9 cellular contexts compared by ENCODE assay signal in genomic region chr9:133120343-133121199, GRCh38. TPM values are rescaled to one million over a fixed set of nuclear protein-coding genes. Genes with fewer than 3 reads are reported as not detected.
A peak's percentile ranks its signal among the peaks of the same experiment; 100 is the strongest.
DNase-seq lines count a peak whose midpoint lies in the region; ATAC-seq, FAIRE-seq and TF ChIP-seq lines count a peak whose summit lies in the region.
"Had no signal": no experiment of that assay in that cellular context is flagged by ENCODE, and none has a peak within 500 bp of the region (broad histone marks: within the 10 kb centered on the region; RNA-seq: fewer than 3 reads in every experiment).

No MANE protein-coding gene starts in this region.

- no peaks in the 10 kb centered on the region for H3K27me3 Mint-ChIP-seq in activated CD8-positive, alpha-beta T cell treated with anti-CD3 and anti-CD28 coated beads for 36 hours

- no peak for FAIRE-seq in small intestine (lab: Jason Lieb, UNC)
- FAIRE-seq: A204.1 had no signal

- intact Hi-C loops in activated CD8-positive, alpha-beta T cell treated with anti-CD3 and anti-CD28 coated beads for 36 hours (cut with micrococcal nuclease), result no loop called here

- H3K4me3 ChIP-seq in hepatocyte (peak overlapping the region; percentile 87), small intestine (ENCODE audit: low read depth in 1 of 2, low read length in 2 of 2) (peak overlapping the region; percentile 55 to 85)

- H3K9me3 Mint-ChIP-seq in activated CD8-positive, alpha-beta T cell treated with anti-CD3 and anti-CD28 coated beads for 36 hours, result no peaks in the 10 kb centered on the region

- H3K27ac ChIP-seq in hepatocyte (peak overlapping the region; percentile 83), small intestine (ENCODE audit: low read depth in 1 of 2, low read length in 1 of 2) (peak overlapping the region; percentile 87 to 90)

- H3K4me1 Mint-ChIP-seq in activated CD8-positive, alpha-beta T cell treated with anti-CD3 and anti-CD28 coated beads for 36 hours (ENCODE audit: low read depth), result peaks cover 68% of the 10 kb centered on the region

- peak overlapping the region; percentile 66 for H3K27ac Mint-ChIP-seq in activated CD8-positive, alpha-beta T cell treated with anti-CD3 and anti-CD28 coated beads for 36 hours

- CTCF ChIA-PET in activated CD8-positive, alpha-beta T cell treated with anti-CD3 and anti-CD28 coated beads for 36 hours (lab: Charles Lee), result interaction anchor here (22.4 kb wide), 1 partner anchor 26 kb away, joined by 376 read pairs; no protein-coding TSS in a partner anchor

- H3K79me2 ChIP-seq in hepatocyte, result peaks cover 45% of the 10 kb centered on the region

- POLR2A ChIA-PET in activated CD8-positive, alpha-beta T cell treated with anti-CD3 and anti-CD28 coated beads for 36 hours (lab: Charles Lee), result interaction anchor here (1.0 to 2.8 kb wide), 4 partner anchors 10 to 14 kb away, joined by 4 to 9 read pairs (median 6); no protein-coding TSS in a partner anchor

- H3K4me1 ChIP-seq in hepatocyte (ENCODE audit: insufficient read depth) (peaks cover 42% of the 10 kb centered on the region), small intestine (ENCODE audit: control insufficient read depth in 2 of 2, insufficient read depth in 1 of 2, low read depth in 1 of 2, low read length in 1 of 2) (peaks cover 19 to 22% of the 10 kb centered on the region in 2 donors)

- no peaks in the 10 kb centered on the region for H3K9me3 ChIP-seq in hepatocyte (ENCODE audit: low read depth)
- no peaks in the 10 kb centered on the region for H3K9me3 ChIP-seq in small intestine (ENCODE audit: control insufficient read depth, low read depth)

- TF ChIP-seq CTCF in activated CD8-positive, alpha-beta T cell treated with anti-CD3 and anti-CD28 coated beads for 36 hours (IDR thresholded peaks at IDR 0.05), result no peak
- no peak for TF ChIP-seq CTCF in hepatocyte (IDR thresholded peaks at IDR 0.05; ENCODE audit: poor library complexity)

- DNase-seq in DMS 273 (lab: John Stamatoyannopoulos, UW; ENCODE audit: unreplicated experiment), result peak; percentile 72
- DNase-seq in DMS 273 treated with DMSO at 0.1 percent for 48 hours (lab: John Stamatoyannopoulos, UW), result no peak
- DNase-seq in activated CD8-positive, alpha-beta T cell treated with anti-CD3 and anti-CD28 coated beads for 36 hours, result no peak
- DNase-seq in hepatocyte (ENCODE audit: low spot score), result no peak
- no peak for DNase-seq in small intestine
- no peak for DNase-seq in T-helper 9 cell
- no peak for DNase-seq in KG1 (lab: John Stamatoyannopoulos, UW)

- H3K36me3 ChIP-seq in hepatocyte (replicated peaks; ENCODE audit: insufficient read depth, low read depth) (no peaks in the 10 kb centered on the region), small intestine (ENCODE audit: control insufficient read depth in 2 of 2, insufficient read depth in 2 of 2, low read length in 2 of 2) (no peaks in the 10 kb centered on the region)

- peaks cover 6% of the 10 kb centered on the region for H3K36me3 Mint-ChIP-seq in activated CD8-positive, alpha-beta T cell treated with anti-CD3 and anti-CD28 coated beads for 36 hours (ENCODE audit: low read depth)

- H4K20me1 ChIP-seq in hepatocyte (ENCODE audit: insufficient read depth, poor library complexity, severe bottlenecking), result peaks cover 39% of the 10 kb centered on the region

- 6% methylated on average over 23 of the region's 71 CpGs for WGBS in hepatocyte (ENCODE audit: low lambda C conversion rate, missing lambda C conversion rate)
- 0 to 3% (median 2%) methylated on average over 42 to 71 of the region's 71 CpGs for WGBS in small intestine, 3 donors

- ATAC-seq in HG03175 (IDR thresholded peaks at IDR 0.05; ENCODE audit: unreplicated experiment), result peak; percentile 34
- ATAC-seq in activated CD8-positive, alpha-beta T cell treated with anti-CD3 and anti-CD28 coated beads for 36 hours, result no peak

- no peaks in the 10 kb centered on the region for H3K9me2 ChIP-seq in hepatocyte (replicated peaks; ENCODE audit: insufficient read depth)

- H3K4me3 Mint-ChIP-seq in activated CD8-positive, alpha-beta T cell treated with anti-CD3 and anti-CD28 coated beads for 36 hours, result peak overlapping the region; percentile 71

- H3K4me2 ChIP-seq in hepatocyte, result peak overlapping the region; percentile 100

- peak overlapping the region; percentile 49 for H2AFZ ChIP-seq in hepatocyte

- no peaks in the 10 kb centered on the region for H3K27me3 ChIP-seq in hepatocyte
- H3K27me3 ChIP-seq in small intestine (ENCODE audit: control insufficient read depth in 2 of 2, insufficient read depth in 2 of 2, low read length in 2 of 2), result no peaks in the 10 kb centered on the region

RNA-seq across cellular contexts. Expression of gene RALGDS, which starts 0.5 kb away (rescaled TPM):
- total RNA-seq in activated CD8-positive, alpha-beta T cell treated with anti-CD3 and anti-CD28 coated beads for 36 hours, result 10 to 100 TPM; 80.5 to 88.2 TPM
- 26.9 and 30.9 TPM in 2 replicates for total RNA-seq in hepatocyte
- polyA plus RNA-seq in hepatocyte (48.0 and 51.7 TPM in 2 replicates), small intestine (10 to 100 TPM; 33.0 to 49.0 (median 36.4) TPM)

RNA-seq across cellular contexts. Expression of gene GBGT1, which starts 43.1 kb away (rescaled TPM):
- total RNA-seq in activated CD8-positive, alpha-beta T cell treated with anti-CD3 and anti-CD28 coated beads for 36 hours, result 1 to 10 TPM; 3.6 to 4.1 TPM
- total RNA-seq in hepatocyte, result 10.1 and 15.5 TPM in 2 replicates
- polyA plus RNA-seq in hepatocyte (4.0 and 5.8 TPM in 2 replicates), small intestine (1 to 10 TPM in 2 of 3 donors, under 1 TPM in 1; 0.45 to 7.6 (median 6.2) TPM)

RNA-seq across cellular contexts. Expression of gene CEL, which starts 58.8 kb away (rescaled TPM):
- total RNA-seq in activated CD8-positive, alpha-beta T cell treated with anti-CD3 and anti-CD28 coated beads for 36 hours, result 1 to 10 TPM; 2.9 to 3.0 TPM
- total RNA-seq in hepatocyte, result 2.4 and 4.4 TPM in 2 replicates
- polyA plus RNA-seq in hepatocyte (5.9 and 6.6 TPM in 2 replicates), small intestine (1 to 10 TPM; 2.8 to 7.4 (median 3.2) TPM)
